In genomic region chr3:179885950-179886349, GRCh38 we compare ENCODE assay signal across 26 cellular contexts.
"Had no signal": no experiment of that assay in that cellular context is flagged by ENCODE, and none has a peak within 500 bp of the region (broad histone marks: within the 10 kb centered on the region; RNA-seq: fewer than 3 reads in every experiment).

No MANE protein-coding gene starts in this region.

- DNase-seq: activated CD4-positive, alpha-beta memory T cell treated with anti-CD3 and anti-CD28 coated beads for 36 hours; activated CD4-positive, alpha-beta T cell treated with anti-CD3 and anti-CD28 coated beads, Interleukin-2, amount 10 ng/mL, durations not matched to agents 24 days and 14 days; activated CD4-positive, CD25-positive, alpha-beta regulatory T cell treated with anti-CD3 and anti-CD28 coated beads, Interleukin-2, amount 50 U/mL, for 72 hours; activated CD8-positive, alpha-beta memory T cell treated with anti-CD3 and anti-CD28 coated beads, Interleukin-2, amount 50 U/mL, for 4 hours; activated effector memory CD4-positive, alpha-beta T cell treated with anti-CD3 and anti-CD28 coated beads, Interleukin-2, amount 50 U/mL, for 16 hours; activated naive CD4-positive, alpha-beta T cell treated with anti-CD3 and anti-CD28 coated beads for 36 hours; activated naive CD8-positive, alpha-beta T cell treated with anti-CD3 and anti-CD28 coated beads for 36 hours; activated T-cell treated with anti-CD3 and anti-CD28 coated beads, Interleukin-2, amount 50 U/mL, for 1 hour; adrenal gland; aorta; body of pancreas; cerebellar nuclear complex; colonic mucosa; dorsolateral prefrontal cortex; effector memory CD4-positive, alpha-beta T cell; islet precursor cell; left cardiac atrium; left ventricle myocardium superior; mammary epithelial cell; stimulated activated CD4-positive, alpha-beta T cell treated with anti-CD3 and anti-CD28 coated beads, Interleukin-4, amount 100 ng/mL, for 24 hours; T-helper 9 cell; trophoblast cell had no signal

- ATAC-seq: body of pancreas; left cardiac atrium; left ventricle myocardium superior; sciatic nerve; stimulated activated effector memory CD8-positive, alpha-beta T cell treated with anti-CD3 and anti-CD28 coated beads, Interleukin-12 subunit alpha, Interleukin-12 subunit beta, amount 100 ng/mL, for 72 hours had no signal

- H3K4me3 ChIP-seq: adrenal gland, body of pancreas, colonic mucosa, dorsolateral prefrontal cortex, skin epidermis, thoracic aorta had no signal
